In genomic region chr12:62259311-62259992, GRCh38 we compare ENCODE assay signal across 8 cellular contexts. TPM values are rescaled to one million over a fixed set of nuclear protein-coding genes. Genes with fewer than 3 reads are reported as not detected.
DNase-seq lines count a peak whose midpoint lies in the region; ATAC-seq and TF ChIP-seq lines count a peak whose summit lies in the region.

No MANE protein-coding gene starts in this region.

- peak overlapping the region; percentile 82 for H3K4me2 ChIP-seq in BLaER1

- H3K36me3 ChIP-seq in BLaER1 = peaks cover 4% of the 10 kb centered on the region; the same call in 1 of the 2 replicates
- H3K36me3 ChIP-seq in lower lobe of right lung = no peaks in the 10 kb centered on the region
- H3K36me3 ChIP-seq in upper lobe of left lung = no peaks in the 10 kb centered on the region

- peak; percentile 6 for ATAC-seq in GM19043 (IDR thresholded peaks at IDR 0.05; ENCODE audit: low read depth, unreplicated experiment)
- ATAC-seq in HG03280 (IDR thresholded peaks at IDR 0.05; ENCODE audit: unreplicated experiment) = peak; percentile 5
- ATAC-seq in lower lobe of right lung = peak; percentile 32 to 50
- peak; percentile 42 to 59 for ATAC-seq in upper lobe of left lung (ENCODE audit: low FRiP score in 2 of 2)

- H4K20me1 ChIP-seq in BLaER1 = peaks cover 36% of the 10 kb centered on the region

- H3K9me3 Mint-ChIP-seq in chondrocyte (ENCODE audit: low read depth) = no peaks in the 10 kb centered on the region

- DNase-seq in NCI-H82 (lab: John Stamatoyannopoulos, UW) (peak; percentile 60), chondrocyte (ENCODE audit: low spot score) (no peak), lower lobe of right lung (no peak), upper lobe of left lung (no peak), iPS-NIHi7 (ENCODE audit: extremely low spot score) (no peak)

- H3K9ac ChIP-seq in BLaER1 = peak overlapping the region; percentile 98

- H3K4me1 Mint-ChIP-seq in chondrocyte (ENCODE audit: low read depth) = peaks cover 27% of the 10 kb centered on the region

- H3K4me3 ChIP-seq in BLaER1 (peak overlapping the region; percentile 99), lower lobe of right lung (peak overlapping the region; percentile 92), upper lobe of left lung (peak overlapping the region; percentile 20 to 97 (median 84))

- H3K27ac ChIP-seq in BLaER1 (peak overlapping the region; percentile 97), lower lobe of right lung (peak overlapping the region; percentile 95), upper lobe of left lung (peak overlapping the region; percentile 94 to 99 (median 97))

- peaks cover 1% of the 10 kb centered on the region for H3K36me3 Mint-ChIP-seq in chondrocyte (ENCODE audit: low read depth)

- no peaks in the 10 kb centered on the region for H3K27me3 Mint-ChIP-seq in chondrocyte (ENCODE audit: low read depth)

- no peaks in the 10 kb centered on the region for H3K9me3 ChIP-seq in BLaER1
- no peaks in the 10 kb centered on the region for H3K9me3 ChIP-seq in lower lobe of right lung
- H3K9me3 ChIP-seq in upper lobe of left lung = no peaks in the 10 kb centered on the region

- no peak for TF ChIP-seq EP300 in upper lobe of left lung (IDR thresholded peaks at IDR 0.05)

- 0 to 1% methylated on average over 19 to 20 of the region's 20 CpGs for WGBS in upper lobe of left lung, 2 donors

- H3K27ac Mint-ChIP-seq in chondrocyte (ENCODE audit: unreplicated experiment) = peak overlapping the region; percentile 97

- peak in 1 of 4 donors; percentile 29 for TF ChIP-seq POLR2A in upper lobe of left lung (IDR thresholded peaks at IDR 0.05)

- H3K27me3 ChIP-seq in BLaER1 (no peaks in the 10 kb centered on the region), lower lobe of right lung (ENCODE audit: low read depth) (no peaks in the 10 kb centered on the region), upper lobe of left lung (no peaks in the 10 kb centered on the region)

- H3K4me3 Mint-ChIP-seq in chondrocyte (ENCODE audit: unreplicated experiment) = peak overlapping the region; percentile 96

- TF ChIP-seq CTCF in chondrocyte (IDR thresholded peaks at IDR 0.05) (no peak), lower lobe of right lung (IDR thresholded peaks at IDR 0.05) (no peak), upper lobe of left lung (IDR thresholded peaks at IDR 0.05) (no peak)

- H3K4me1 ChIP-seq in BLaER1 = peaks cover 34% of the 10 kb centered on the region
- peaks cover 48% of the 10 kb centered on the region for H3K4me1 ChIP-seq in lower lobe of right lung
- H3K4me1 ChIP-seq in upper lobe of left lung = peaks cover 30 to 50% (median 40%) of the 10 kb centered on the region in 4 donors

- intact Hi-C loops in lower lobe of right lung (cut with DNase I) = no loop called here

RNA-seq across cellular contexts. Expression of gene USP15, which starts 0.8 kb away (rescaled TPM):
- 48.2 to 50.7 TPM (median 49.1 TPM) in 3 replicates for total RNA-seq in chondrocyte
- 91.9 TPM for total RNA-seq in lower lobe of right lung
- 100 to 1,000 TPM in 2 of 6 donors, 10 to 100 TPM in 4; 66.5 to 239 (median 81.2) TPM for total RNA-seq in upper lobe of left lung
